1 cellular context compared by ENCODE assay signal in the genomic region with DNA sequence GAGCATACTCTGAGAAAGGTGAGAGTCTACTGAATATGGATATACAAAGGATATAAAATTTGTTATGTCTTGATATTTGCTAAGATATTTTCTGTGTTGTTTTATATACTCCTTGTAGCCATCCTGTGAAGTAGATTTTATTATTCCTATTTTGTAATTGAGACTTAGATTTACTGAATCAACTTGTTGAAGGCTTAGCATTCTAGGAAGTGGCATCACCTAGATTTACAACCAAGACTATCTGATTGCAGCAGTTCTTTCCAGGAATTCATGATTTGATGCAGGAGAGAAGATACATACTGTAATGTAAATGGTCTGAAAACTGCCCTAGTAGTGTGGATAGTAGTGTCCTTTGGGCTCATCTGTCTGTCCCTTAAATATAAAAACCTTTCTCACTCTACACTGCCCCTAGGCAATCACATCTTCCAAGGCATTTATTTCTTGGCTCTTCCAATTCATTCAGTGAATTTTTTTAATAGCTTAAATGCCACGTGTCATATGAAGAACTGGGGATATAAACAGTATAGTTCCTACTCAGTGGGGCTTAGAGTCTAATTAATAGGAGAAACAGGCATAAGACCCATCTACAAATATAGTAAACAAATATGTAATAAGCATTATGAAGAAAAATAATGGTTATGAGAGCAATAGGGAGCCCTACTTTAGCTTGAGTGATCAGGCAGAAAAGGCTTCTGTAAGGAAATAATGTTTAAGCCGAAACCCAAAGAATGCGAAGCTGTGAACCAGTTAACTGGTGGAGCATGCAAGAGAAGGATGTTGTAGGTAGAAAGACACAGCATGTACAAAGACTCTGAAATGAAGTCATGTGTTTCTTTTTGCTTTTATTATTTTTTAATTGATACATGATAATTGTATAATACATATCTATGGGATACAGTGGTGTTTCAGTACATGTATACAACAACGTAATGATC.
TF ChIP-seq lines count a peak whose summit lies in the region.

No MANE protein-coding gene starts in this region.

TF ChIP-seq in SK-N-SH treated with all-trans-retinoic acid at 6 μM for 48 hours, 23 proteins besides CTCF, POLR2A, EP300 and RAD21 (continued from another document):
- TF ChIP-seq, protein P1, sequence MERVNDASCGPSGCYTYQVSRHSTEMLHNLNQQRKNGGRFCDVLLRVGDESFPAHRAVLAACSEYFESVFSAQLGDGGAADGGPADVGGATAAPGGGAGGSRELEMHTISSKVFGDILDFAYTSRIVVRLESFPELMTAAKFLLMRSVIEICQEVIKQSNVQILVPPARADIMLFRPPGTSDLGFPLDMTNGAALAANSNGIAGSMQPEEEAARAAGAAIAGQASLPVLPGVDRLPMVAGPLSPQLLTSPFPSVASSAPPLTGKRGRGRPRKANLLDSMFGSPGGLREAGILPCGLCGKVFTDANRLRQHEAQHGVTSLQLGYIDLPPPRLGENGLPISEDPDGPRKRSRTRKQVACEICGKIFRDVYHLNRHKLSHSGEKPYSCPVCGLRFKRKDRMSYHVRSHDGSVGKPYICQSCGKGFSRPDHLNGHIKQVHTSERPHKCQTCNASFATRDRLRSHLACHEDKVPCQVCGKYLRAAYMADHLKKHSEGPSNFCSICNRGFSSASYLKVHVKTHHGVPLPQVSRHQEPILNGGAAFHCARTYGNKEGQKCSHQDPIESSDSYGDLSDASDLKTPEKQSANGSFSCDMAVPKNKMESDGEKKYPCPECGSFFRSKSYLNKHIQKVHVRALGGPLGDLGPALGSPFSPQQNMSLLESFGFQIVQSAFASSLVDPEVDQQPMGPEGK (CRISPR knock-in tag; IDR thresholded peaks at IDR 0.05; ENCODE audit: borderline replicate concordance) = no peak
- TF ChIP-seq OSR1 (CRISPR knock-in tag; IDR thresholded peaks at IDR 0.05) (no peak), GLIS3 (CRISPR knock-in tag; IDR thresholded peaks at IDR 0.05) (no peak), ZNF565 (CRISPR knock-in tag; conservative IDR thresholded peaks at IDR 0.05; ENCODE audit: low read depth) (no peak), ZFP3 (CRISPR knock-in tag; IDR thresholded peaks at IDR 0.05) (no peak), BACH2 (CRISPR knock-in tag; IDR thresholded peaks at IDR 0.05; ENCODE audit: borderline replicate concordance) (no peak), ZNF8 (CRISPR knock-in tag; IDR thresholded peaks at IDR 0.05) (no peak), TOX (CRISPR knock-in tag; IDR thresholded peaks at IDR 0.05; ENCODE audit: borderline replicate concordance) (no peak)
TF ChIP-seq in SK-N-SH treated with all-trans-retinoic acid at 6 μM for 48 hours: peak in this region for 0.
